In genomic region chr5:39629946-39630345, GRCh38 we compare ENCODE assay signal across 20 cellular contexts.
"Had no signal": no experiment of that assay in that cellular context is flagged by ENCODE, and none has a peak within 500 bp of the region (broad histone marks: within the 10 kb centered on the region; RNA-seq: fewer than 3 reads in every experiment).

No MANE protein-coding gene starts in this region.

- DNase-seq: naive thymus-derived CD4-positive, alpha-beta T cell; natural killer cell; nucleus accumbens; pancreas; right cardiac atrium; right lobe of liver; sigmoid colon; small intestine; stimulated activated CD4-positive, alpha-beta T cell treated with anti-CD3 and anti-CD28 coated beads, Interleukin-15, amount 100 ng/mL, for 24 hours; stimulated activated CD4-positive, alpha-beta T cell treated with anti-CD3 and anti-CD28 coated beads, Interleukin-2, amount 100 ng/mL, for 24 hours; stimulated activated CD4-positive, alpha-beta T cell treated with anti-CD3 and anti-CD28 coated beads, Interleukin-2, amount 100 ng/mL, for 48 hours; stimulated activated CD4-positive, alpha-beta T cell treated with anti-CD3 and anti-CD28 coated beads, Interleukin-4, amount 100 ng/mL, for 24 hours; stimulated activated naive B cell treated with anti-CD40 and anti-IgM and Interleukin-4, amounts not matched to agents 10 μg/mL and 1 μg/mL and 100 μg/mL, for 72 hours; stimulated activated naive CD4-positive, alpha-beta T cell treated with Interleukin-2 at 50 U/mL for 16 hours; stomach; thyroid gland; trophoblast cell; upper lobe of left lung; uterus had no signal

- ATAC-seq: naive thymus-derived CD4-positive, alpha-beta T cell; natural killer cell; pancreas; right cardiac atrium; right lobe of liver; stimulated activated effector memory CD8-positive, alpha-beta T cell treated with anti-CD3 and anti-CD28 coated beads, Interleukin-12 subunit alpha, Interleukin-12 subunit beta, amount 100 ng/mL, for 72 hours; stimulated activated naive B cell treated with anti-CD40 and anti-IgM and Interleukin-4, amounts not matched to agents 10 μg/mL and 1 μg/mL and 100 μg/mL, for 72 hours had no signal
